In genomic region chr5:77909237-77909636, GRCh38 we compare ENCODE assay signal across 8 cellular contexts.
"Had no signal": no experiment of that assay in that cellular context is flagged by ENCODE, and none has a peak within 500 bp of the region (broad histone marks: within the 10 kb centered on the region; RNA-seq: fewer than 3 reads in every experiment).

No MANE protein-coding gene starts in this region.

- H3K4me3 Mint-ChIP-seq: IgD-negative memory B cell had no signal

- H2AFZ ChIP-seq: GM23248 had no signal

- ATAC-seq: HCT116, HepG2 had no signal

- H3K36me3 ChIP-seq: HAP-1 had no signal

- DNase-seq: GM23248, GOT3, H7, KBM-7 had no signal

- H3K27ac ChIP-seq: GM23248 had no signal

- H3K9me3 ChIP-seq: HAP-1 had no signal

- H3K4me3 ChIP-seq: GM23248, HAP-1 had no signal

- H3K4me1 Mint-ChIP-seq: IgD-negative memory B cell had no signal

- H3K27ac Mint-ChIP-seq: IgD-negative memory B cell had no signal

- H3K9ac ChIP-seq: GM23248 had no signal
